ENCODE assay signal across 10 cellular contexts in genomic region chr20:17849111-17849900, GRCh38.
DNase-seq lines count a peak whose midpoint lies in the region; ATAC-seq, FAIRE-seq and TF ChIP-seq lines count a peak whose summit lies in the region.
"Had no signal": no experiment of that assay in that cellular context is flagged by ENCODE, and none has a peak within 500 bp of the region (broad histone marks: within the 10 kb centered on the region; RNA-seq: fewer than 3 reads in every experiment).

No MANE protein-coding gene starts in this region.

- TF ChIP-seq POLR2A in HepG2 (IDR thresholded peaks at IDR 0.05; ENCODE audit: insufficient read depth in 1 of 2, low read depth in 2 of 2, low read length in 2 of 2) (0 out of 4 replicates have a peak, but pooled peaks of 1 of the 2 experiments have one; percentile 14), right lobe of liver (IDR thresholded peaks at IDR 0.05) (no peak)

- FAIRE-seq in HepG2 (lab: Jason Lieb, UNC) = no peak

- H3K9ac ChIP-seq in HepG2 (ENCODE audit: insufficient read depth, low read depth, low read length) = no peak overlapping the region
- H3K9ac ChIP-seq in colonic mucosa (ENCODE audit: low read depth in 2 of 2, low read length in 2 of 2) = peak overlapping the region in 1 of 2 donors; percentile 4
- no peak overlapping the region for H3K9ac ChIP-seq in Karpas-422 (ENCODE audit: low read length)
- H3K9ac ChIP-seq: SK-N-SH had no signal

- H2AFZ ChIP-seq in HepG2 (ENCODE audit: low read length) (peak overlapping the region; percentile 38), osteoblast (ENCODE audit: low read length) (no peak overlapping the region), Karpas-422 (ENCODE audit: low read length) (no peak overlapping the region)

- TF ChIP-seq EP300 in HepG2 (IDR thresholded peaks at IDR 0.05; ENCODE audit: low read depth in 2 of 2, low read length in 2 of 2) (0 out of 4 replicates have a peak, but pooled peaks of 1 of the 2 experiments have one; percentile 11), HepG2 (CRISPR knock-in tag; IDR thresholded peaks at IDR 0.05; ENCODE audit: borderline replicate concordance) (no peak)

- no peak for TF ChIP-seq CTCF in HepG2 (CRISPR knock-in tag; IDR thresholded peaks at IDR 0.05)
- no peak for TF ChIP-seq CTCF in right lobe of liver (IDR thresholded peaks at IDR 0.05)
- no peak for TF ChIP-seq CTCF in colonic mucosa (IDR thresholded peaks at IDR 0.05)
- TF ChIP-seq CTCF in osteoblast (IDR thresholded peaks at IDR 0.05; ENCODE audit: extremely low read depth, low read depth, low read length) = no peak

- intact Hi-C loops in HepG2 (cut with micrococcal nuclease; ENCODE audit: unreplicated experiment) (no loop called here), right lobe of liver (cut with DNase I) (no loop called here), colonic mucosa (cut with DNase I) (no loop called here), aorta (cut with DNase I) (loop anchor here (5.0 to 10.0 kb wide), 3 partner anchors 167 to 285 kb away; partner anchors contain the start of gene RRBP1 (in 1 of the 2))

- H4K20me1 ChIP-seq in HepG2 (ENCODE audit: insufficient read depth, low read length) (no peaks in the 10 kb centered on the region), osteoblast (ENCODE audit: insufficient read depth, low read length) (no peaks in the 10 kb centered on the region), Karpas-422 (ENCODE audit: insufficient read depth, low read depth, low read length) (no peaks in the 10 kb centered on the region)

- H3K27ac ChIP-seq in HepG2 (ENCODE audit: extremely low read length, insufficient read depth, low read length) (no peak overlapping the region), right lobe of liver (no peak overlapping the region), colonic mucosa (peak overlapping the region; percentile 60), osteoblast (ENCODE audit: low read depth, low read length) (peak overlapping the region; percentile 94), aorta (ENCODE audit: low read depth in 1 of 2, low read length in 2 of 2) (peak overlapping the region; percentile 30 to 69), Karpas-422 (ENCODE audit: low read length) (no peak overlapping the region)

- WGBS in HepG2 (ENCODE audit: low lambda C conversion rate) = 41% methylated on average over 6 of the region's 6 CpGs
- no CpG with 5 or more reads among the region's 6 CpGs for WGBS in right lobe of liver (ENCODE audit: insufficient coverage, low coverage, low lambda C conversion rate, missing lambda C conversion rate)
- 90 to 91% methylated on average over 6 of the region's 6 CpGs for WGBS in aorta, 2 donors

- H3K4me1 ChIP-seq in HepG2 (ENCODE audit: insufficient read depth, low read length) (peaks cover 75% of the 10 kb centered on the region), right lobe of liver (no peaks in the 10 kb centered on the region), colonic mucosa (peaks cover 3% of the 10 kb centered on the region), osteoblast (ENCODE audit: insufficient read depth, low read length) (peaks cover 22% of the 10 kb centered on the region), aorta (ENCODE audit: control insufficient read depth in 1 of 2, insufficient read depth in 2 of 2, low read length in 2 of 2) (no peaks in the 10 kb centered on the region), Karpas-422 (ENCODE audit: low read length) (peaks cover 7% of the 10 kb centered on the region)

- H3K79me2 ChIP-seq in HepG2 (ENCODE audit: insufficient read depth, low read length) (no peaks in the 10 kb centered on the region), osteoblast (ENCODE audit: insufficient read depth, low read length) (no peaks in the 10 kb centered on the region), Karpas-422 (ENCODE audit: low read length) (no peaks in the 10 kb centered on the region)

- CTCF ChIA-PET in HepG2 (lab: Yijun Ruan, JAX; ENCODE audit: low intra/inter-chr PET ratio, low total read pairs) = no interaction called here

- in situ Hi-C loops in HepG2 (cut with HindIII; ENCODE audit: extremely low pct_ligation_motif_present, low pct_unique_long_range_greater_than_20kb) = no loop called here

- H3K9me3 ChIP-seq in HepG2 (ENCODE audit: low read length) (no peaks in the 10 kb centered on the region), right lobe of liver (no peaks in the 10 kb centered on the region), colonic mucosa (no peaks in the 10 kb centered on the region), osteoblast (ENCODE audit: low read depth, low read length) (no peaks in the 10 kb centered on the region), aorta (ENCODE audit: control insufficient read depth, low read length) (no peaks in the 10 kb centered on the region), Karpas-422 (ENCODE audit: low read length) (no peaks in the 10 kb centered on the region)
- H3K9me3 ChIP-seq: SK-N-SH had no signal

- no peak for DNase-seq in HepG2 (ENCODE audit: low spot score)
- DNase-seq in right lobe of liver = no peak
- no peak for DNase-seq in colonic mucosa
- no peak for DNase-seq in osteoblast (ENCODE audit: insufficient read length, low spot score, missing footprints)
- DNase-seq in aorta = no peak
- DNase-seq in Karpas-422 = no peak
- DNase-seq in NCI-H2029 treated with DMSO at 0.1 percent for 48 hours (lab: John Stamatoyannopoulos, UW) = no peak
- DNase-seq in NCI-H526 treated with DMSO at 0.1 percent for 48 hours (lab: John Stamatoyannopoulos, UW) = no peak
- DNase-seq: NCI-H748 treated with DMSO at 0.1 percent for 48 hours, SK-N-SH had no signal

- H3K36me3 ChIP-seq in HepG2 (replicated peaks in 1 of 2; ENCODE audit: control insufficient read depth in 1 of 2, insufficient read depth in 2 of 2, low read length in 2 of 2) (no peaks in the 10 kb centered on the region), right lobe of liver (no peaks in the 10 kb centered on the region), colonic mucosa (no peaks in the 10 kb centered on the region), osteoblast (ENCODE audit: insufficient read depth, low read length) (no peaks in the 10 kb centered on the region), aorta (ENCODE audit: control insufficient read depth in 1 of 2, insufficient read depth in 2 of 2, low read length in 1 of 2) (no peaks in the 10 kb centered on the region), Karpas-422 (ENCODE audit: insufficient read depth, low read length) (no peaks in the 10 kb centered on the region)

- BruUV-seq in HepG2 (replicated peaks; lab: Mats Ljungman, UMichigan) = no TSS peak

- POLR2A ChIA-PET in HepG2 (lab: Yijun Ruan, JAX) = interaction anchor here (0.8 to 9.9 kb wide), 13 partner anchors 11 to 169 kb away, joined by 3 to 164 read pairs (median 5); partner anchors contain the start of gene RRBP1

- H3K4me3 ChIP-seq in HepG2 (replicated peaks in 1 of 3; ENCODE audit: insufficient read depth in 1 of 3, low read depth in 2 of 3, low read length in 3 of 3) (no peak overlapping the region), right lobe of liver (no peak overlapping the region), colonic mucosa (no peak overlapping the region), osteoblast (ENCODE audit: insufficient read depth, low read length) (no peak overlapping the region), aorta (ENCODE audit: low read length in 2 of 2) (no peak overlapping the region), Karpas-422 (ENCODE audit: low read length) (no peak overlapping the region)

- TF ChIP-seq RAD21 in HepG2 (CRISPR knock-in tag; IDR thresholded peaks at IDR 0.05) = no peak

- H3K4me2 ChIP-seq in HepG2 (ENCODE audit: low read depth, low read length) = peak overlapping the region; percentile 40
- H3K4me2 ChIP-seq in osteoblast (ENCODE audit: insufficient read depth, low read length) = peak overlapping the region; percentile 39
- H3K4me2 ChIP-seq in Karpas-422 (ENCODE audit: low read depth, low read length, poor library complexity, severe bottlenecking) = no peak overlapping the region
- H3K4me2 ChIP-seq: SK-N-SH had no signal

- H3K9me2 ChIP-seq in Karpas-422 (replicated peaks; ENCODE audit: insufficient read depth, low read length) = no peaks in the 10 kb centered on the region
- H3K9me2 ChIP-seq: SK-N-SH had no signal

- H3K27me3 ChIP-seq in HepG2 (ENCODE audit: control insufficient read depth in 1 of 2, insufficient read depth in 2 of 2, low read length in 2 of 2) (peaks cover 0 to 1% of the 10 kb centered on the region in 2 experiments; a peak in 1 of 5 replicates), right lobe of liver (no peaks in the 10 kb centered on the region), colonic mucosa (no peaks in the 10 kb centered on the region), osteoblast (ENCODE audit: insufficient read depth, low read length) (no peaks in the 10 kb centered on the region), aorta (ENCODE audit: control insufficient read depth in 1 of 2, insufficient read depth in 2 of 2, low read length in 1 of 2) (no peaks in the 10 kb centered on the region), Karpas-422 (ENCODE audit: low read length) (no peaks in the 10 kb centered on the region)

- peak; percentile 74 for ATAC-seq in HepG2
- ATAC-seq in right lobe of liver = no peak
- ATAC-seq in aorta (ENCODE audit: low FRiP score) = no peak

TF ChIP-seq in HepG2, 621 proteins besides CTCF, POLR2A, EP300 and RAD21 (continues in another document):
- TF ChIP-seq KDM1A (CRISPR knock-in tag; IDR thresholded peaks at IDR 0.05) (no peak), KDM4B (CRISPR knock-in tag; IDR thresholded peaks at IDR 0.05) (no peak), ZSCAN20 (CRISPR knock-in tag; IDR thresholded peaks at IDR 0.05; ENCODE audit: borderline replicate concordance) (no peak), ZNF775 (CRISPR knock-in tag; IDR thresholded peaks at IDR 0.05; ENCODE audit: borderline replicate concordance) (no peak), ZNF589 (CRISPR knock-in tag; conservative IDR thresholded peaks at IDR 0.05) (0 out of 2 replicates have a peak, but pooled peaks have one; percentile 44), GMEB1 (CRISPR knock-in tag; IDR thresholded peaks at IDR 0.05; ENCODE audit: borderline replicate concordance) (no peak), REXO4 (CRISPR knock-in tag; IDR thresholded peaks at IDR 0.05; ENCODE audit: borderline replicate concordance) (0 out of 2 replicates have a peak, but pooled peaks have one; percentile 13), DMAP1 (CRISPR knock-in tag; IDR thresholded peaks at IDR 0.05) (no peak), CBX5 (CRISPR knock-in tag; IDR thresholded peaks at IDR 0.05; ENCODE audit: borderline replicate concordance) (no peak; the same call in 1 of the 2 replicates)

Comparison
In these comparisons a context has a peak if more than half of its experiments do, and no peak if none do; other contexts are left out.
1. H3K27ac ChIP-seq: peak in colonic mucosa (single experiment), osteoblast (single experiment) and aorta (2 of 2); none in HepG2 (single experiment), right lobe of liver (0 of 3) and Karpas-422 (single experiment).
2. intact Hi-C loops: an anchor here in aorta (5.0 to 10.0 kb wide); none called in HepG2, right lobe of liver and colonic mucosa.